13 cellular contexts compared by ENCODE assay signal in the genomic region with DNA sequence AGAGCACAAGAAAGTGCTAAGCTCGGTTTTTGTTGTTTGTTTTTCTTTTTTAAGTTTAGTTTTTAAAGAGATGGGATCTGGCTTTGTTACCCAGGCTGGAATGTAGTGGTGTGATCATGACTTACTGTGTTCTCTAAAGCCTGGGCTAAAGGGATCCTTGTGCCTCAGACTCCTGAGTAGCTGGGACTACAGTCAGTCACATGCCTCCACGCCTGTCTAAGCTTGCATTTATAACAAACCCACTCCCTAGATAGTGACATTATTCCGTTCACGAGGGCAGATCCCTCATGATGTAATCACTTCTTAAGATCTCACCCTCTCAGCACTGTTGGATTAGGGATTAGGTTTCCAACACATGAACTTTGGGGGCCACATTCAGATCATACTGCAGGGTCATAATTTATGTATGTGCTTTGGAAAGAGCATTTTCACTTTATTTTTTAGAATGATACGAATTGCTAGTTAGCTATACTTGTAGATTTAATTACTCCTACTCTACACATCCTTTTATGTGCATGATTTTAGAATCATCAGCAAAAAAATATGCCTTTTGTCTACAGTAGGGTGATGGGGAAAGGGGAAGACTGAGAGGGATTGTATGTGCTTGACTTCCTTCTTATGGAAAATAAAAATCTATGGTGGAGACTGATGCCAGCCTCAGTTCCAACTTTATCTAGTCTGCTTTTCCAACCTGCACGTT.
DNase-seq lines count a peak whose midpoint lies in the region; ATAC-seq and TF ChIP-seq lines count a peak whose summit lies in the region.
"Had no signal": no experiment of that assay in that cellular context is flagged by ENCODE, and none has a peak within 500 bp of the region (broad histone marks: within the 10 kb centered on the region; RNA-seq: fewer than 3 reads in every experiment).

No MANE protein-coding gene starts in this region.

- no peaks in the 10 kb centered on the region for H3K9me2 ChIP-seq in Loucy (replicated peaks; ENCODE audit: low read depth, low read length)

- no peak for ATAC-seq in GM21737 (IDR thresholded peaks at IDR 0.05; ENCODE audit: unreplicated experiment)
- ATAC-seq: PC-3 had no signal

- H3K36me3 ChIP-seq in Loucy (ENCODE audit: insufficient read depth, low read length), result peaks cover 47% of the 10 kb centered on the region
- no peaks in the 10 kb centered on the region for H3K36me3 ChIP-seq in brain microvascular endothelial cell (replicated peaks)

- peaks cover 18% of the 10 kb centered on the region; the same call in 1 of the 2 replicates for H3F3A ChIP-seq in Loucy (ENCODE audit: low read depth)

- H3K79me2 ChIP-seq in Loucy (ENCODE audit: insufficient read depth, low read length), result peaks cover 86% of the 10 kb centered on the region

- CTCF ChIA-PET in AG04449 (lab: Yijun Ruan, JAX), result interaction anchor here (1.0 to 1.8 kb wide), 5 partner anchors 8 to 33 kb away, joined by 3 to 8 read pairs (median 4); no protein-coding TSS in a partner anchor

- no peaks in the 10 kb centered on the region for H3K9me3 ChIP-seq in Loucy (ENCODE audit: insufficient read depth, low read depth, low read length)

- H3K27me3 ChIP-seq in Loucy (ENCODE audit: insufficient read depth, low read length, poor library complexity, severe bottlenecking), result no peaks in the 10 kb centered on the region
- no peaks in the 10 kb centered on the region for H3K27me3 ChIP-seq in brain microvascular endothelial cell (replicated peaks)
- H3K27me3 ChIP-seq: BLaER1 treated with 17β-estradiol and CSF1 and Interleukin-3, amounts not matched to agents 10 nM and 100 nM had no signal

- H3K4me3 ChIP-seq in AG04449 (ENCODE audit: low read depth, low read length), result no peak overlapping the region
- H3K4me3 ChIP-seq in Loucy (ENCODE audit: low read length, poor library complexity, severe bottlenecking), result no peak overlapping the region
- no peak overlapping the region for H3K4me3 ChIP-seq in brain microvascular endothelial cell (ENCODE audit: low read depth, low read length)
- H3K4me3 ChIP-seq: BLaER1 treated with 17β-estradiol and CSF1 and Interleukin-3, amounts not matched to agents 10 nM and 100 nM had no signal

- in situ Hi-C loops in brain microvascular endothelial cell (cut with HindIII; ENCODE audit: low pct_ligation_motif_present, low sequenced_read_pairs), result no loop called here

- no peak overlapping the region for H3K27ac ChIP-seq in brain microvascular endothelial cell
- H3K27ac ChIP-seq: BLaER1 treated with 17β-estradiol and CSF1 and Interleukin-3, amounts not matched to agents 10 nM and 100 nM had no signal

- H3K9ac ChIP-seq in Loucy (ENCODE audit: low read depth, low read length, poor library complexity, severe bottlenecking), result peak overlapping the region; percentile 19
- H3K9ac ChIP-seq: BLaER1 treated with 17β-estradiol and CSF1 and Interleukin-3, amounts not matched to agents 10 nM and 100 nM had no signal

- H3K4me1 ChIP-seq in Loucy (ENCODE audit: insufficient read depth, low read length, poor library complexity, severe bottlenecking), result peaks cover 70% of the 10 kb centered on the region

- H4K20me1 ChIP-seq in Loucy (ENCODE audit: insufficient read depth, low read length, poor library complexity, severe bottlenecking), result peaks cover 61% of the 10 kb centered on the region

- DNase-seq in AG04449 (ENCODE audit: low read depth, low spot score) (peak; percentile 26), brain microvascular endothelial cell (peak; percentile 32), left kidney (ENCODE audit: low read depth, low spot score) (peak; percentile 71), putamen (ENCODE audit: low spot score) (no peak), GM20000 (ENCODE audit: low spot score) (no peak), T-helper 9 cell (no peak)
- DNase-seq: activated CD4-positive, alpha-beta T cell treated with anti-CD3 and anti-CD28 coated beads, Interleukin-2, amount 50 U/mL, for 4 hours; effector CD8-positive, alpha-beta T cell; Kasumi-1; PC-3 had no signal

- POLR2A ChIA-PET in AG04449 (lab: Yijun Ruan, JAX), result no interaction called here

- no peak overlapping the region for H2AFZ ChIP-seq in Loucy (ENCODE audit: low read length)

- TF ChIP-seq CTCF in AG04449 (IDR thresholded peaks at IDR 0.05; ENCODE audit: insufficient read depth, low read length, missing control alignments), result no peak
- no peak for TF ChIP-seq CTCF in Loucy (conservative IDR thresholded peaks at IDR 0.05; ENCODE audit: low read length)
- no peak for TF ChIP-seq CTCF in brain microvascular endothelial cell (IDR thresholded peaks at IDR 0.05; ENCODE audit: low read depth, low read length, missing control alignments)
- no peak for TF ChIP-seq CTCF in GM20000 (IDR thresholded peaks at IDR 0.05; ENCODE audit: extremely low read depth, missing control alignments)

- H3K4me2 ChIP-seq in Loucy (ENCODE audit: low read depth, low read length, poor library complexity, severe bottlenecking), result peak overlapping the region; percentile 12

Comparison
In these comparisons a context has a peak if more than half of its experiments do, and no peak if none do; other contexts are left out.
1. DNase-seq: peak in AG04449 (single experiment), brain microvascular endothelial cell (single experiment) and left kidney (single experiment); none in putamen (single experiment), GM20000 (single experiment) and T-helper 9 cell (single experiment).